In the genomic region with DNA sequence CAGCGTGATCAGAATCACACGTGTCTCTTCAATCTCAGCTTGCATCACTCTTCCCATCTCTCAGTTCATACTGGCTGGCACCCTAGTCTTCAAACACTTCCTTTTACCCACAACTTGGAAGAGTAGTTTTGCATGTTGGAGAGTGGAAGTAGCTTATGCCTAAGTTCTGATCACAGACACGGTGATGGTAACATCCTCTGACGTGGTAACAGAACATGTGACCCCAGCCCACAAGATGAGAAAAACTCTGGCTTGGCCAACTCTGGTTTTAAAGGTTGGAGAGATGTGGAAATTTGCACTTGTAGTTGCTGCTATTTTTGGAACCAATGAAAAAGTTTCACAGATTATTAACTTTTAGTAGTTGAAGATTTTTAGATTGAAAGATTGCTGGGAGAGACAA, we compare ENCODE assay signal across 31 cellular contexts.
"Had no signal": no experiment of that assay in that cellular context is flagged by ENCODE, and none has a peak within 500 bp of the region (broad histone marks: within the 10 kb centered on the region; RNA-seq: fewer than 3 reads in every experiment).

No MANE protein-coding gene starts in this region.

- H3K27ac ChIP-seq: brain microvascular endothelial cell, coronary artery, dorsolateral prefrontal cortex, esophagus muscularis mucosa, foreskin keratinocyte, gastroesophageal sphincter had no signal

- H3K4me1 ChIP-seq: esophagus muscularis mucosa, foreskin keratinocyte, gastroesophageal sphincter had no signal

- H3K4me3 ChIP-seq: coronary artery, dorsolateral prefrontal cortex, esophagus muscularis mucosa, gastroesophageal sphincter had no signal

- ATAC-seq: activated CD4-positive, alpha-beta T cell treated with anti-CD3 and anti-CD28 coated beads for 36 hours; activated CD8-positive, alpha-beta memory T cell treated with anti-CD3 and anti-CD28 coated beads, Interleukin-2, amount 10 ng/mL, durations not matched to agents 7 days and 5 days; activated CD8-positive, alpha-beta T cell treated with anti-CD3 and anti-CD28 coated beads, Interleukin-2, amount 10 ng/mL, durations not matched to agents 7 days and 5 days; activated T-helper 17 cell treated with anti-CD3 and anti-CD28 coated beads, Interleukin-2, amount 50 U/mL, for 72 hours; foreskin keratinocyte; gastroesophageal sphincter; T-cell; T-helper 17 cell had no signal

- H3K36me3 ChIP-seq: brain microvascular endothelial cell, esophagus muscularis mucosa, gastroesophageal sphincter had no signal

- DNase-seq: activated CD4-positive, alpha-beta memory T cell treated with anti-CD3 and anti-CD28 coated beads for 36 hours; activated CD4-positive, alpha-beta T cell treated with anti-CD3 and anti-CD28 coated beads for 36 hours; activated CD4-positive, alpha-beta T cell treated with anti-CD3 and anti-CD28 coated beads, Interleukin-2, amount 10 ng/mL, durations not matched to agents 24 days and 14 days; activated CD4-positive, CD25-positive, alpha-beta regulatory T cell; activated CD4-positive, CD25-positive, alpha-beta regulatory T cell treated with anti-CD3 and anti-CD28 coated beads, Interleukin-2, amount 50 U/mL, for 72 hours; activated CD8-positive, alpha-beta memory T cell treated with anti-CD3 and anti-CD28 coated beads, Interleukin-2, amount 10 ng/mL, durations not matched to agents 7 days and 5 days; activated CD8-positive, alpha-beta memory T cell treated with anti-CD3 and anti-CD28 coated beads, Interleukin-2, amount 50 U/mL, for 4 hours; activated CD8-positive, alpha-beta T cell treated with anti-CD3 and anti-CD28 coated beads, Interleukin-2, amount 10 ng/mL, durations not matched to agents 7 days and 5 days; activated effector memory CD4-positive, alpha-beta T cell treated with Interleukin-2 at 50 U/mL for 16 hours; activated gamma-delta T cell treated with Interleukin-2 at 50 U/mL for 16 hours; activated naive CD4-positive, alpha-beta T cell treated with anti-CD3 and anti-CD28 coated beads, Interleukin-2, amount 50 U/mL, for 16 hours; activated naive CD4-positive, alpha-beta T cell treated with Interleukin-2 at 50 U/mL for 16 hours; activated T-cell treated with anti-CD3 and anti-CD28 coated beads, Interleukin-2, amount 50 U/mL, for 1 hour; amniotic stem cell; anterior cingulate cortex; brain microvascular endothelial cell; dorsolateral prefrontal cortex; effector memory CD4-positive, alpha-beta T cell; endodermal cell; erythroblast; foreskin keratinocyte; SW 1271; T-cell; T-helper 17 cell; T1000 had no signal

- H3K27me3 ChIP-seq: brain microvascular endothelial cell, dorsolateral prefrontal cortex, esophagus muscularis mucosa, foreskin keratinocyte, gastroesophageal sphincter had no signal

- FAIRE-seq: astrocyte, bronchial epithelial cell had no signal
